Comparison of ENCODE assay signal across 17 cellular contexts in genomic region chr6:45571159-45571558, GRCh38.
DNase-seq lines count a peak whose midpoint lies in the region; ATAC-seq and TF ChIP-seq lines count a peak whose summit lies in the region.
"Had no signal": no experiment of that assay in that cellular context is flagged by ENCODE, and none has a peak within 500 bp of the region (broad histone marks: within the 10 kb centered on the region; RNA-seq: fewer than 3 reads in every experiment).

No MANE protein-coding gene starts in this region.

- no peaks in the 10 kb centered on the region for H3K27me3 Mint-ChIP-seq in T-helper 2 cell treated with Interferon-gamma antibody and Interleukin-4, amounts not matched to agents 5 μg/mL and 100 μg/mL, for 36 hours (ENCODE audit: low read depth)
- H3K27me3 Mint-ChIP-seq in activated naive CD8-positive, alpha-beta T cell, result no peaks in the 10 kb centered on the region
- H3K27me3 Mint-ChIP-seq in activated naive CD8-positive, alpha-beta T cell treated with anti-CD3 and anti-CD28 coated beads for 36 hours, result no peaks in the 10 kb centered on the region

- H3K4me1 Mint-ChIP-seq in T-helper 2 cell treated with Interferon-gamma antibody and Interleukin-4, amounts not matched to agents 5 μg/mL and 100 μg/mL, for 36 hours (ENCODE audit: low read depth), result peaks cover 30% of the 10 kb centered on the region
- peaks cover 31% of the 10 kb centered on the region for H3K4me1 Mint-ChIP-seq in activated naive CD8-positive, alpha-beta T cell (ENCODE audit: low read depth)
- H3K4me1 Mint-ChIP-seq in activated naive CD8-positive, alpha-beta T cell treated with anti-CD3 and anti-CD28 coated beads for 36 hours, result peaks cover 26% of the 10 kb centered on the region

- intact Hi-C loops in left lung (cut with DNase I), result no loop called here

- peak overlapping the region; percentile 6 to 29 for H3K27ac ChIP-seq in left lung
- H3K27ac ChIP-seq: 22Rv1 had no signal

- peaks cover 17% of the 10 kb centered on the region for H3K36me3 Mint-ChIP-seq in T-helper 2 cell treated with Interferon-gamma antibody and Interleukin-4, amounts not matched to agents 5 μg/mL and 100 μg/mL, for 36 hours (ENCODE audit: low read depth)
- H3K36me3 Mint-ChIP-seq in activated naive CD8-positive, alpha-beta T cell, result peaks cover 10% of the 10 kb centered on the region
- H3K36me3 Mint-ChIP-seq in activated naive CD8-positive, alpha-beta T cell treated with anti-CD3 and anti-CD28 coated beads for 36 hours, result peaks cover 2% of the 10 kb centered on the region
- H3K36me3 Mint-ChIP-seq: CD14-positive monocyte had no signal

- H3K4me3 ChIP-seq in left lung, result no peak overlapping the region
- H3K4me3 ChIP-seq: K562 had no signal

- H3K27me3 ChIP-seq in left lung, result no peaks in the 10 kb centered on the region

- no peak overlapping the region for H3K4me3 Mint-ChIP-seq in T-helper 2 cell treated with Interferon-gamma antibody and Interleukin-4, amounts not matched to agents 5 μg/mL and 100 μg/mL, for 36 hours
- no peak overlapping the region for H3K4me3 Mint-ChIP-seq in activated naive CD8-positive, alpha-beta T cell
- no peak overlapping the region for H3K4me3 Mint-ChIP-seq in activated naive CD8-positive, alpha-beta T cell treated with anti-CD3 and anti-CD28 coated beads for 36 hours
- H3K4me3 Mint-ChIP-seq: CD14-positive monocyte had no signal

- H3K4me1 ChIP-seq in left lung, result peaks cover 0 to 8% of the 10 kb centered on the region in 2 donors

- TF ChIP-seq CTCF in left lung (IDR thresholded peaks at IDR 0.05), result no peak

- ATAC-seq in left lung (peak; percentile 73), HG03354 (IDR thresholded peaks at IDR 0.05; ENCODE audit: poor library complexity, severe bottlenecking, unreplicated experiment) (no peak)
- ATAC-seq: K562 had no signal

- peak; percentile 50 for DNase-seq in T-helper 2 cell treated with Interferon-gamma antibody and Interleukin-4, amounts not matched to agents 5 μg/mL and 100 μg/mL, for 36 hours (ENCODE audit: low spot score)
- DNase-seq in T-helper 2 cell (no peak), left lung (no peak), AG08396 (ENCODE audit: low spot score) (no peak), middle frontal gyrus (ENCODE audit: extremely low spot score, low spot score) (no peak)
- no peak for DNase-seq in activated naive CD8-positive, alpha-beta T cell treated with anti-CD3 and anti-CD28 coated beads for 36 hours
- DNase-seq: DMS79 treated with DMSO at 0.1 percent for 48 hours, NCI-H1092 treated with DMSO at 0.1 percent for 48 hours, NCI-H2081, NCI-H748 treated with DMSO at 0.1 percent for 48 hours, OCI-M1, SHP77 had no signal

- peak overlapping the region; percentile 15 for H3K27ac Mint-ChIP-seq in T-helper 2 cell treated with Interferon-gamma antibody and Interleukin-4, amounts not matched to agents 5 μg/mL and 100 μg/mL, for 36 hours
- peak overlapping the region; percentile 41 for H3K27ac Mint-ChIP-seq in activated naive CD8-positive, alpha-beta T cell
- H3K27ac Mint-ChIP-seq in activated naive CD8-positive, alpha-beta T cell treated with anti-CD3 and anti-CD28 coated beads for 36 hours, result no peak overlapping the region
- H3K27ac Mint-ChIP-seq: CD14-positive monocyte had no signal

- no peaks in the 10 kb centered on the region for H3K9me3 Mint-ChIP-seq in T-helper 2 cell treated with Interferon-gamma antibody and Interleukin-4, amounts not matched to agents 5 μg/mL and 100 μg/mL, for 36 hours
- no peaks in the 10 kb centered on the region for H3K9me3 Mint-ChIP-seq in activated naive CD8-positive, alpha-beta T cell (ENCODE audit: low read depth)
- no peaks in the 10 kb centered on the region for H3K9me3 Mint-ChIP-seq in activated naive CD8-positive, alpha-beta T cell treated with anti-CD3 and anti-CD28 coated beads for 36 hours

- no peaks in the 10 kb centered on the region for H3K9me3 ChIP-seq in left lung

- no peaks in the 10 kb centered on the region for H3K36me3 ChIP-seq in left lung
